Comparison of ENCODE assay signal across 22 cellular contexts in the genomic region with DNA sequence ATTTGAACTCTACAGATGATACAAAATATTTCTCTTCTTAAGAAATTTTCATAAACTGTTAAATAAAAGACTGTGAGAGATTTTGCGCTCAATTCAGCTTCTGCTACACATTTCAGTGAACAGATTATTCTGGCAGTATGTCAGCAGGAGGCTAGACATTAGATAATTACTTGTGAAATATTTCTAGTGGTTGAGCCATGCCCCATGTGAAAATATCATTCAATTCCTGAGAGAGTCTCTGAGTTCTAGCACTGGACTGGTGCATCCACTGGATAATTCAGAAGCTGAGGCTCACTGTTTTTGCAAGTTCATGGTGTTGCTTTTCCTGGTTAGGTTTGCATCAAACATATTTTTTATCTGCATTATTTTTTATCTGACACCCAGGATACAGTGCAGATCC.
DNase-seq lines count a peak whose midpoint lies in the region; ATAC-seq and TF ChIP-seq lines count a peak whose summit lies in the region.
"Had no signal": no experiment of that assay in that cellular context is flagged by ENCODE, and none has a peak within 500 bp of the region (broad histone marks: within the 10 kb centered on the region; RNA-seq: fewer than 3 reads in every experiment).

No MANE protein-coding gene starts in this region.

- H3K36me3 ChIP-seq in heart left ventricle = no peaks in the 10 kb centered on the region
- H3K36me3 ChIP-seq: BE2C; BLaER1 treated with 17β-estradiol and CSF1 and Interleukin-3, amounts not matched to agents 10 nM and 100 nM had no signal

- no peak for DNase-seq in Right ventricle myocardium inferior (ENCODE audit: missing footprints)
- no peak for DNase-seq in left ventricle myocardium superior
- no peak for DNase-seq in right cardiac atrium
- DNase-seq in heart left ventricle = no peak
- peak; percentile 25 for DNase-seq in NCI-H1105 (lab: John Stamatoyannopoulos, UW)
- no peak for DNase-seq in nucleus accumbens (lab: John Stamatoyannopoulos, UW)
- DNase-seq: 8988T; ACHN; AML-193; BE2C; CD4-positive, alpha-beta T cell; CD8-positive, alpha-beta memory T cell; DMS153; DND-41; GDM1; H9 had no signal

- no peak for TF ChIP-seq POLR2A in heart left ventricle (IDR thresholded peaks at IDR 0.05)

- H3K4me3 ChIP-seq in right cardiac atrium (ENCODE audit: low read length) (no peak overlapping the region), heart left ventricle (no peak overlapping the region)
- H3K4me3 ChIP-seq: A549; BLaER1 treated with 17β-estradiol and CSF1 and Interleukin-3, amounts not matched to agents 10 nM and 100 nM; GM12878; GM23338 had no signal

- no peaks in the 10 kb centered on the region for H3K9me3 ChIP-seq in right cardiac atrium (ENCODE audit: control insufficient read depth, low read length)
- H3K9me3 ChIP-seq in heart left ventricle = peaks cover 0 to 6% (median 0%) of the 10 kb centered on the region in 12 donors
- H3K9me3 ChIP-seq: A549; BLaER1 treated with 17β-estradiol and CSF1 and Interleukin-3, amounts not matched to agents 10 nM and 100 nM had no signal

- no peaks in the 10 kb centered on the region for H3K27me3 ChIP-seq in right cardiac atrium (ENCODE audit: control insufficient read depth, insufficient read depth)
- no peaks in the 10 kb centered on the region for H3K27me3 ChIP-seq in heart left ventricle
- H3K27me3 ChIP-seq: BLaER1 treated with 17β-estradiol and CSF1 and Interleukin-3, amounts not matched to agents 10 nM and 100 nM had no signal

- intact Hi-C loops in Right ventricle myocardium inferior (cut with DNase I) = no loop called here
- intact Hi-C loops in left ventricle myocardium superior (cut with micrococcal nuclease) = no loop called here
- intact Hi-C loops in right cardiac atrium (cut with DNase I) = no loop called here
- intact Hi-C loops in heart left ventricle (cut with DNase I) = no loop called here

- ATAC-seq in Right ventricle myocardium inferior (peak; percentile 42), left ventricle myocardium superior (no peak), right cardiac atrium (peak; percentile 41 to 73), heart left ventricle (no peak), GM21717 (IDR thresholded peaks at IDR 0.05; ENCODE audit: unreplicated experiment) (no peak)
- ATAC-seq: A549, GM12878, GM23338, HCT116 had no signal

- TF ChIP-seq CTCF in heart left ventricle (IDR thresholded peaks at IDR 0.05) = no peak

- H3K27ac ChIP-seq in right cardiac atrium (ENCODE audit: low read length) (no peak overlapping the region), heart left ventricle (no peak overlapping the region)
- H3K27ac ChIP-seq: A549; BLaER1 treated with 17β-estradiol and CSF1 and Interleukin-3, amounts not matched to agents 10 nM and 100 nM had no signal

- H3K4me1 ChIP-seq in right cardiac atrium (ENCODE audit: control insufficient read depth, insufficient read depth, low read length) (no peaks in the 10 kb centered on the region), heart left ventricle (peaks cover 0 to 15% (median 0%) of the 10 kb centered on the region in 12 donors)
- H3K4me1 ChIP-seq: A549, BE2C had no signal

- WGBS in right cardiac atrium = 30% methylated on average over 1 of the region's 1 CpG
- 55 to 64% (median 58%) methylated on average over 1 of the region's 1 CpG for WGBS in heart left ventricle, 4 donors

Comparison
In these comparisons a context has a peak if more than half of its experiments do, and no peak if none do; other contexts are left out.
1. ATAC-seq: peak in Right ventricle myocardium inferior (single experiment) and right cardiac atrium (2 of 2); none in left ventricle myocardium superior (single experiment), heart left ventricle (0 of 4) and GM21717 (single experiment).